ENCODE assay signal across 9 cellular contexts in the genomic region with DNA sequence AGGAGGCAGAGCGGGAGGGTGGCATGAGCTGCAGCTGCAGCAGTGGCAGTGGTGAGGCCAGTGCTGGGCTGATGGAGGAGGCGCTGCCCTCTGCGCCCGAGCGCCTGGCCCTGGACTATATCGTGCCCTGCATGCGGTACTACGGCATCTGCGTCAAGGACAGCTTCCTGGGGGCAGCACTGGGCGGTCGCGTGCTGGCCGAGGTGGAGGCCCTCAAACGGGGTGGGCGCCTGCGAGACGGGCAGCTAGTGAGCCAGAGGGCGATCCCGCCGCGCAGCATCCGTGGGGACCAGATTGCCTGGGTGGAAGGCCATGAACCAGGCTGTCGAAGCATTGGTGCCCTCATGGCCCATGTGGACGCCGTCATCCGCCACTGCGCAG. TPM values are rescaled to one million over a fixed set of nuclear protein-coding genes. Genes with fewer than 3 reads are reported as not detected.
DNase-seq lines count a peak whose midpoint lies in the region; TF ChIP-seq lines count a peak whose summit lies in the region.
"Had no signal": no experiment of that assay in that cellular context is flagged by ENCODE, and none has a peak within 500 bp of the region (broad histone marks: within the 10 kb centered on the region; RNA-seq: fewer than 3 reads in every experiment).

No MANE protein-coding gene starts in this region.

- TF ChIP-seq CTCF in C4-2B (conservative IDR thresholded peaks at IDR 0.05) (no peak), OCI-LY1 (IDR thresholded peaks at IDR 0.05; ENCODE audit: low read length) (no peak), osteocyte (IDR thresholded peaks at IDR 0.05) (no peak), GM20000 (IDR thresholded peaks at IDR 0.05; ENCODE audit: extremely low read depth, missing control alignments) (no peak), GM10266 (IDR thresholded peaks at IDR 0.05; ENCODE audit: control insufficient read depth, insufficient read depth, low read depth, missing control alignments) (no peak)

- peak overlapping the region; percentile 92 for H3K4me2 ChIP-seq in OCI-LY1 (ENCODE audit: low read length)

- H3K9ac ChIP-seq in OCI-LY1 (ENCODE audit: low read length): peak overlapping the region; percentile 94

- H3K79me2 ChIP-seq in OCI-LY1 (ENCODE audit: insufficient read depth, low read length): peaks cover 36% of the 10 kb centered on the region

- H3K27ac ChIP-seq in C4-2B (peak overlapping the region; percentile 91; the same call in 1 of the 2 replicates), OCI-LY1 (ENCODE audit: low read depth, low read length, poor library complexity, severe bottlenecking) (peak overlapping the region; percentile 67), ectodermal cell (ENCODE audit: insufficient read depth, low read depth, low read length, poor library complexity, severe bottlenecking) (no peak overlapping the region)

- H3F3A ChIP-seq in OCI-LY1 (ENCODE audit: insufficient read depth, low read length): no peaks in the 10 kb centered on the region

- H3K27ac Mint-ChIP-seq in osteocyte (ENCODE audit: unreplicated experiment): peak overlapping the region; percentile 14

- H3K9me3 Mint-ChIP-seq in osteocyte (ENCODE audit: unreplicated experiment): no peaks in the 10 kb centered on the region

- WGBS in ectodermal cell, 2 experiments: 94 to 95% methylated on average over 27 of the region's 27 CpGs

- H3K4me1 Mint-ChIP-seq in osteocyte (ENCODE audit: unreplicated experiment): peaks cover 73% of the 10 kb centered on the region

- H3K27me3 Mint-ChIP-seq in osteocyte (ENCODE audit: unreplicated experiment): no peaks in the 10 kb centered on the region

- H3K4me3 ChIP-seq in OCI-LY1 (ENCODE audit: low read depth, low read length, poor library complexity, severe bottlenecking) (peak overlapping the region; percentile 92), ectodermal cell (ENCODE audit: insufficient read depth, low read depth, low read length) (peak overlapping the region; percentile 87)

- H3K4me1 ChIP-seq in OCI-LY1 (ENCODE audit: insufficient read depth, low read length, severe bottlenecking): peaks cover 71% of the 10 kb centered on the region
- peaks cover 41% of the 10 kb centered on the region for H3K4me1 ChIP-seq in ectodermal cell (ENCODE audit: control insufficient read depth, insufficient read depth, low read length)

- H3K36me3 Mint-ChIP-seq in osteocyte (ENCODE audit: unreplicated experiment): peaks cover 14% of the 10 kb centered on the region

- H3K9me3 ChIP-seq in OCI-LY1 (ENCODE audit: low read length) (no peaks in the 10 kb centered on the region), ectodermal cell (ENCODE audit: control insufficient read depth, low read length) (no peaks in the 10 kb centered on the region)

- H3K36me3 ChIP-seq in OCI-LY1 (ENCODE audit: insufficient read depth, low read length) (peaks cover 37% of the 10 kb centered on the region; the same call in 1 of the 2 replicates), ectodermal cell (ENCODE audit: control insufficient read depth, insufficient read depth, low read length) (peaks cover 7% of the 10 kb centered on the region)

- no peaks in the 10 kb centered on the region for H3K9me2 ChIP-seq in OCI-LY1 (ENCODE audit: low read depth, low read length)

- H3K4me3 Mint-ChIP-seq in osteocyte (ENCODE audit: unreplicated experiment): peak overlapping the region; percentile 94

- H4K20me1 ChIP-seq in OCI-LY1 (ENCODE audit: insufficient read depth, low read length): no peaks in the 10 kb centered on the region

- H3K27me3 ChIP-seq in OCI-LY1 (ENCODE audit: insufficient read depth, low read length) (no peaks in the 10 kb centered on the region), ectodermal cell (ENCODE audit: control insufficient read depth, insufficient read depth, low read length, poor library complexity, severe bottlenecking) (no peaks in the 10 kb centered on the region)

- DNase-seq in osteocyte (ENCODE audit: extremely low spot score, unreplicated experiment) (no peak), GM20000 (ENCODE audit: low spot score) (no peak), GM10266 (ENCODE audit: extremely low spot score) (no peak), GF-D8 (lab: John Stamatoyannopoulos, UW) (no peak), NOMO-1 (lab: John Stamatoyannopoulos, UW; ENCODE audit: unreplicated experiment in 2 of 2) (no peak)

- no peak overlapping the region for H2AFZ ChIP-seq in OCI-LY1 (ENCODE audit: low read length)

RNA-seq across cellular contexts. Expression of gene EGLN2, which starts 2.0 kb away (rescaled TPM):
- 82.0 TPM for polyA plus RNA-seq in ectodermal cell (2013, experiment 1 of 4)
- 80.9 TPM for polyA plus RNA-seq in ectodermal cell (2013, experiment 2 of 4)
- 63.2 TPM for polyA plus RNA-seq in ectodermal cell (2013, experiment 3 of 4)
- polyA plus RNA-seq in ectodermal cell (2013, experiment 4 of 4): 67.6 TPM
- total RNA-seq in osteocyte: 94.3 and 104 TPM in 2 replicates

RNA-seq across cellular contexts. Expression of gene RAB4B, which starts 22.9 kb away (rescaled TPM):
- polyA plus RNA-seq in ectodermal cell (2013, experiment 1 of 4): 22.2 TPM
- 19.7 TPM for polyA plus RNA-seq in ectodermal cell (2013, experiment 2 of 4)
- polyA plus RNA-seq in ectodermal cell (2013, experiment 3 of 4): 20.2 TPM
- polyA plus RNA-seq in ectodermal cell (2013, experiment 4 of 4): 25.0 TPM
- total RNA-seq in osteocyte: 19.7 and 20.4 TPM in 2 replicates

RNA-seq across cellular contexts. Expression of gene MIA, which starts 25.7 kb away (rescaled TPM):
- 1.3 TPM for polyA plus RNA-seq in ectodermal cell (2013, experiment 1 of 4)
- 0.85 TPM for polyA plus RNA-seq in ectodermal cell (2013, experiment 2 of 4)
- 1.7 TPM for polyA plus RNA-seq in ectodermal cell (2013, experiment 3 of 4)
- polyA plus RNA-seq in ectodermal cell (2013, experiment 4 of 4): 2.8 TPM
- 2.0 TPM in 1 of 2 replicates, not detected in the other for total RNA-seq in osteocyte

RNA-seq across cellular contexts. Expression of gene CYP2A6, which starts 49.3 kb away (rescaled TPM):
- not detected for polyA plus RNA-seq in ectodermal cell (2013, experiment 1 of 4)
- polyA plus RNA-seq in ectodermal cell (2013, experiment 2 of 4): not detected
- polyA plus RNA-seq in ectodermal cell (2013, experiment 3 of 4): not detected
- polyA plus RNA-seq in ectodermal cell (2013, experiment 4 of 4): not detected
- total RNA-seq in osteocyte: not detected in 2 replicates
- total RNA-seq: urinary bladder had no signal

RNA-seq across cellular contexts. Expression of gene SNRPA, which starts 50.0 kb away (rescaled TPM):
- polyA plus RNA-seq in ectodermal cell (2013, experiment 1 of 4): 251 TPM
- 211 TPM for polyA plus RNA-seq in ectodermal cell (2013, experiment 2 of 4)
- polyA plus RNA-seq in ectodermal cell (2013, experiment 3 of 4): 236 TPM
- 262 TPM for polyA plus RNA-seq in ectodermal cell (2013, experiment 4 of 4)
- total RNA-seq in osteocyte: 48.0 and 53.2 TPM in 2 replicates
